Comparison of ENCODE assay signal across 14 cellular contexts in the genomic region with DNA sequence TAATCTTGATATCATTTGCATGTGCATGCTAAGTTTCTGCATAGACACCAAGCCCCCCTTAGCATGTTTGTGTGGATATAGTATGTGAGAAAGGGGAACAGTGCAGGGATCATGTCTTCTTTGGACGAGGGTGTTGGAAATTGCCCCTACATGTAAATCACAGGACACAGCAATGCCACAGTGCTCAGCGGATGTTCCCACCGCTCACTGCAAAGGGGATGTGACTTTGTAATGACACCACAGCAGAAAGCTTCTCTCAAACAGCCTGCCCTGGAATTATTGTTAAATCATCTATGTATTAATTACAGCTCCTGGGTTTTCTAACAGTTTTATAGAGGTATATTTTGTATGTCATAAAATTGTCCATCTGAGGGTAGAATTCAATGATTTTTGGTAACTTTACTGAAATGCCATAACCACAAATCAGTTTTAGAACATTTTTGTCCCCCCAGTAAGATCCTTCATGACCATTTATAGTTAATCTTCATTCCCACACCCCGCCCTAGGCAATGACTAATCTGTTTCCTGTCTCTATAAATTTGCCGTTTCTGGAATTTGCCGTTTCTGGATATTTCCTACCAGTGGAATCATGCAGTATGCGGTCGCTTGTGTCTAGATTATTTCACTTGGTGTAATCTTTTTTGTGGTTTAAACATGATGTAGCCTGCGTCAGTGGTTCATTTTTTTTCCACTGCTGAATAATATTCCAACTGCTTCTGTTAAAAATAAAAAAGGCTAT.
DNase-seq lines count a peak whose midpoint lies in the region; ATAC-seq and TF ChIP-seq lines count a peak whose summit lies in the region.
"Had no signal": no experiment of that assay in that cellular context is flagged by ENCODE, and none has a peak within 500 bp of the region (broad histone marks: within the 10 kb centered on the region; RNA-seq: fewer than 3 reads in every experiment).

No MANE protein-coding gene starts in this region.

- H3K4me3 ChIP-seq in fibroblast of villous mesenchyme (ENCODE audit: low read depth, low read length) = no peak overlapping the region
- H3K4me3 ChIP-seq: dorsolateral prefrontal cortex, prostate gland had no signal

- no peak for TF ChIP-seq CTCF in fibroblast of villous mesenchyme (IDR thresholded peaks at IDR 0.05; ENCODE audit: insufficient read depth, low read depth, low read length)

- ATAC-seq in GM21619 (IDR thresholded peaks at IDR 0.05; ENCODE audit: unreplicated experiment) = no peak

- DNase-seq in H4 (ENCODE audit: low spot score) = peak; percentile 84
- peak; percentile 38 to 88 for DNase-seq in SW 1271 (lab: John Stamatoyannopoulos, UW)
- DNase-seq in fibroblast of villous mesenchyme (ENCODE audit: low read depth) = peak; percentile 98
- peak; percentile 96 for DNase-seq in stromal cell of bone marrow (ENCODE audit: low read depth)
- DNase-seq in NCI-H2029 (lab: John Stamatoyannopoulos, UW) = no peak
- DNase-seq in NCI-H1105 treated with DMSO at 0.1 percent for 48 hours (lab: John Stamatoyannopoulos, UW) = no peak
- no peak for DNase-seq in NCI-H748 (lab: John Stamatoyannopoulos, UW; ENCODE audit: unreplicated experiment)
- DNase-seq: activated CD4-positive, alpha-beta T cell treated with anti-CD3 and anti-CD28 coated beads, Interleukin-2, amount 50 U/mL, for 48 hours; activated naive CD4-positive, alpha-beta T cell treated with Interleukin-2 at 50 U/mL for 16 hours; dorsolateral prefrontal cortex; hypothalamus; T-helper 1 cell had no signal

Comparison
In these comparisons a context has a peak if more than half of its experiments do, and no peak if none do; other contexts are left out.
1. DNase-seq: peak in H4 (single experiment), SW 1271 (2 of 2), fibroblast of villous mesenchyme (single experiment) and stromal cell of bone marrow (single experiment); none in NCI-H2029 (single experiment), NCI-H1105 treated with DMSO at 0.1 percent for 48 hours (single experiment) and NCI-H748 (single experiment).